20 cellular contexts compared by ENCODE assay signal in the genomic region with DNA sequence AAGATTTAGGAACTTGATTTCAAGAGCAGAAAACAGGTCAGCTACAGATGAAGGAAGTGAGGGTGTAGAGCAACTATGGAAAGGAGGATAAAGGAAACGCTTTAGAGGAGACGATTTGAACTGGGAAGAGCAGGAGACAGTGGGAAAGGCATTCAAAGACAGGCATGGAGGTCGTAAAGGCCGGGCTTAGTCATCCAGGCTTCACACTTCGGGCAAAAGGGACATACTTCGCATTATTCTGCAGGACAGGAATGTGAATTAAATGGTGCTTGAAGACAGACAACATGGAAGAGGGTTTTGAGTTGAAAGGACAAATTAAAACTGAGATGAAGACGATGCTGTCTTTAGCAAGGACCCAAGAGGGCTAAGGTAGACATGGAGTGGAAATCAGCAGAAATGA. TPM values are rescaled to one million over a fixed set of nuclear protein-coding genes. Genes with fewer than 3 reads are reported as not detected.
DNase-seq lines count a peak whose midpoint lies in the region; ATAC-seq, FAIRE-seq and TF ChIP-seq lines count a peak whose summit lies in the region.
"Had no signal": no experiment of that assay in that cellular context is flagged by ENCODE, and none has a peak within 500 bp of the region (broad histone marks: within the 10 kb centered on the region; RNA-seq: fewer than 3 reads in every experiment).

No MANE protein-coding gene starts in this region.

- H4K20me1 ChIP-seq in astrocyte (ENCODE audit: insufficient read depth, low read length) = peaks cover 77% of the 10 kb centered on the region
- peaks cover 96% of the 10 kb centered on the region for H4K20me1 ChIP-seq in smooth muscle cell (ENCODE audit: low read depth)

- H3K4me2 ChIP-seq in astrocyte (ENCODE audit: low read length) (peak overlapping the region; percentile 38), smooth muscle cell (peak overlapping the region; percentile 55)
- H3K4me2 ChIP-seq: hepatocyte had no signal

- peaks cover 24% of the 10 kb centered on the region for H3K4me1 Mint-ChIP-seq in astrocyte (ENCODE audit: low read depth, unreplicated experiment)
- H3K4me1 Mint-ChIP-seq in immature natural killer cell = no peaks in the 10 kb centered on the region

- H3K27me3 ChIP-seq in astrocyte (ENCODE audit: insufficient read depth, low read length) = no peaks in the 10 kb centered on the region
- no peaks in the 10 kb centered on the region for H3K27me3 ChIP-seq in smooth muscle cell (ENCODE audit: low read depth)
- H3K27me3 ChIP-seq: BLaER1, hepatocyte, upper lobe of right lung had no signal

- no peak overlapping the region for H3K4me3 Mint-ChIP-seq in astrocyte (ENCODE audit: unreplicated experiment)
- H3K4me3 Mint-ChIP-seq in immature natural killer cell = no peak overlapping the region

- no peak overlapping the region for H3K27ac ChIP-seq in astrocyte (ENCODE audit: low read depth, low read length)
- peak overlapping the region; percentile 7 for H3K27ac ChIP-seq in smooth muscle cell (ENCODE audit: low read depth)
- H3K27ac ChIP-seq: BLaER1, hepatocyte, upper lobe of right lung had no signal

- peaks cover 7% of the 10 kb centered on the region for H3K4me1 ChIP-seq in astrocyte (ENCODE audit: insufficient read depth, low read length)
- peaks cover 4% of the 10 kb centered on the region for H3K4me1 ChIP-seq in smooth muscle cell (ENCODE audit: low read depth)
- H3K4me1 ChIP-seq: upper lobe of right lung had no signal

- ATAC-seq in HG02840 (IDR thresholded peaks at IDR 0.05; ENCODE audit: low FRiP score, unreplicated experiment) (no peak), HG02981 (IDR thresholded peaks at IDR 0.05; ENCODE audit: unreplicated experiment) (no peak)
- ATAC-seq: left colon, upper lobe of right lung had no signal

- H3K36me3 ChIP-seq in astrocyte (ENCODE audit: insufficient read depth, low read length) (no peaks in the 10 kb centered on the region), smooth muscle cell (ENCODE audit: low read depth) (no peaks in the 10 kb centered on the region)
- H3K36me3 ChIP-seq: upper lobe of right lung had no signal

- H3K9me3 ChIP-seq in astrocyte (ENCODE audit: insufficient read depth, low read depth, low read length) (no peaks in the 10 kb centered on the region), smooth muscle cell (replicated peaks; ENCODE audit: low read depth) (no peaks in the 10 kb centered on the region)
- H3K9me3 ChIP-seq: upper lobe of right lung had no signal

- peaks cover 96% of the 10 kb centered on the region for H3K79me2 ChIP-seq in astrocyte (ENCODE audit: insufficient read depth, low read length)
- peaks cover 88% of the 10 kb centered on the region for H3K79me2 ChIP-seq in smooth muscle cell (ENCODE audit: low read depth)

- H3K27ac Mint-ChIP-seq in astrocyte (ENCODE audit: unreplicated experiment) (peak overlapping the region; percentile 38), immature natural killer cell (no peak overlapping the region)

- H3K9me3 Mint-ChIP-seq in astrocyte (ENCODE audit: unreplicated experiment) = no peaks in the 10 kb centered on the region
- peaks cover 0 to 2% (median 0%) of the 10 kb centered on the region in 6 donors for H3K9me3 Mint-ChIP-seq in immature natural killer cell

- H3K27me3 Mint-ChIP-seq in astrocyte (ENCODE audit: low read depth, unreplicated experiment) = no peaks in the 10 kb centered on the region
- peaks cover 7 to 31% (median 13%) of the 10 kb centered on the region in 3 donors for H3K27me3 Mint-ChIP-seq in immature natural killer cell (ENCODE audit: low read depth in 3 of 3)

- H2AFZ ChIP-seq in astrocyte (ENCODE audit: low read depth, low read length) = no peak overlapping the region
- H2AFZ ChIP-seq in smooth muscle cell (ENCODE audit: low read depth) = no peak overlapping the region
- H2AFZ ChIP-seq: hepatocyte had no signal

- H3K9ac ChIP-seq in astrocyte (ENCODE audit: low read length) (no peak overlapping the region), smooth muscle cell (ENCODE audit: low read depth) (no peak overlapping the region)
- H3K9ac ChIP-seq: BLaER1 had no signal

- peak; percentile 20 for DNase-seq in HK-2 (ENCODE audit: unreplicated experiment)
- DNase-seq in astrocyte (ENCODE audit: low read depth) = no peak
- DNase-seq in iPS-NIHi7 (ENCODE audit: extremely low spot score) = peak; percentile 47
- DNase-seq in smooth muscle cell (lab: John Stamatoyannopoulos, UW; ENCODE audit: unreplicated experiment) = no peak
- DNase-seq in NCI-H82 (lab: John Stamatoyannopoulos, UW) = no peak
- DNase-seq in immature natural killer cell = no peak
- DNase-seq: activated CD4-positive, alpha-beta T cell treated with anti-CD3 and anti-CD28 coated beads, Interleukin-2, amount 50 U/mL, for 1 hour; activated CD8-positive, alpha-beta memory T cell treated with anti-CD3 and anti-CD28 coated beads, Interleukin-2, amount 50 U/mL, for 48 hours; cerebellar nuclear complex; Kasumi-1; left colon; NCI-H1105; NCI-H510A; stimulated activated CD4-positive, alpha-beta T cell treated with anti-CD3 and anti-CD28 coated beads, Interleukin-4, amount 100 ng/mL, for 4 hours; upper lobe of right lung had no signal

- H3K36me3 Mint-ChIP-seq in astrocyte (ENCODE audit: low read depth, unreplicated experiment) (peaks cover 16% of the 10 kb centered on the region), immature natural killer cell (no peaks in the 10 kb centered on the region)

- H3F3A ChIP-seq in smooth muscle cell (ENCODE audit: low read depth) = no peaks in the 10 kb centered on the region

- no peak for FAIRE-seq in astrocyte (lab: Jason Lieb, UNC)
- FAIRE-seq: GM12891 had no signal

- 7% methylated on average over 7 of the region's 7 CpGs for WGBS in smooth muscle cell (ENCODE audit: low lambda C conversion rate)

- H3K4me3 ChIP-seq in astrocyte (ENCODE audit: insufficient read depth, low read depth, low read length) = no peak overlapping the region
- no peak overlapping the region for H3K4me3 ChIP-seq in smooth muscle cell
- H3K4me3 ChIP-seq: BLaER1, hepatocyte, upper lobe of right lung had no signal

- TF ChIP-seq CTCF in astrocyte (IDR thresholded peaks at IDR 0.05; ENCODE audit: insufficient read depth, low read depth, low read length) (no peak), smooth muscle cell (IDR thresholded peaks at IDR 0.05; ENCODE audit: borderline replicate concordance, insufficient read depth, poor library complexity, severe bottlenecking) (no peak)

RNA-seq across cellular contexts. Expression of a gene that starts 8.1 kb away (rescaled TPM):
- total RNA-seq in astrocyte = 51.9 TPM in 2 replicates
- total RNA-seq in smooth muscle cell = 25.5 and 29.9 TPM in 2 replicates
- 35.6 and 37.2 TPM in 2 replicates for polyA plus RNA-seq in smooth muscle cell
- polyA plus RNA-seq in immature natural killer cell = 1 to 10 TPM in 2 of 3 donors, under 1 TPM in 1; 0.62 to 2.4 (median 1.1) TPM

Comparison
In these comparisons a context has a peak if more than half of its experiments do, and no peak if none do; other contexts are left out.
1. DNase-seq: peak in HK-2 (single experiment) and iPS-NIHi7 (single experiment); none in astrocyte (single experiment), smooth muscle cell (single experiment), NCI-H82 (single experiment) and immature natural killer cell (0 of 3).